7 cellular contexts compared by ENCODE assay signal in the genomic region with DNA sequence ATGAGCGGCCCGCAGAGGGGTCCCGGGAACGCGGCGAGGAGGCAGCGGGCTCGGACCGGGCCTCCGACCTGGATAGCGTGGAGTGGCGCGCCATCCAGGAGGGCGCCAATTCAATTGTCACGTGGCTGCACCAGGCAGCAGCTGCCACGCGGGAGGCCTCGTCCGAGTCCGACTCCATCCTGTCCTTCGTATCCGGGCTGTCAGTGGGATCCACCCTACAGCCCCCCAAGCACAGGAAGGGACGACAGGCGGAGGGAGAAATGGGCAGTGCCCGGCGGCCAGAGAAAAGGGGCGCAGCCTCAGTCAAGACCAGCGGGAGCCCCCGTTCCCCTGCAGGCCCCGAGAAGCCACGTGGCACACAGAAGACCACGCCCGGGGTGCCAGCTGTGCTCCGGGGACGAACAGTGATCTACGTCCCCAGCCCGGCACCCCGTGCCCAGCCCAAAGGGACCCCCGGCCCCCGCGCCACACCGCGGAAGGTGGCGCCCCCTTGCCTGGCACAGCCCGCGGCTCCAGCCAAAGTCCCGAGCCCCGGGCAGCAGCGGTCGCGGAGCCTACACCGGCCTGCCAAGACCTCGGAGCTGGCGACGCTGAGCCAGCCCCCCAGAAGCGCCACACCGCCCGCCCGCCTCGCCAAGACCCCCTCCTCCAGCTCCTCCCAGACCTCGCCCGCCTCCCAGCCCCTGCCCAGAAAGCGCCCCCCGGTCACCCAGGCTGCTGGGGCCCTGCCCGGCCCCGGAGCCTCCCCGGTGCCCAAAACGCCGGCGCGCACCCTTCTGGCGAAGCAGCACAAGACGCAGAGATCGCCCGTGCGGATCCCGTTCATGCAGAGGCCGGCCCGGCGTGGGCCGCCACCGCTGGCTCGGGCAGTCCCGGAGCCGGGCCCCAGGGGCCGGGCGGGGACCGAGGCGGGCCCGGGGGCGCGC. TPM values are rescaled to one million over a fixed set of nuclear protein-coding genes. Genes with fewer than 3 reads are reported as not detected.
DNase-seq lines count a peak whose midpoint lies in the region; ATAC-seq, FAIRE-seq and TF ChIP-seq lines count a peak whose summit lies in the region.
"Had no signal": no experiment of that assay in that cellular context is flagged by ENCODE, and none has a peak within 500 bp of the region (broad histone marks: within the 10 kb centered on the region; RNA-seq: fewer than 3 reads in every experiment).

No MANE protein-coding gene starts in this region.

- 13% methylated on average over 92 of the region's 92 CpGs for WGBS in HUES64
- WGBS in body of pancreas, 2 donors, result 3% methylated on average over 70 of the region's 92 CpGs; no CpG with 5 or more reads in 1 of the 2 donors
- 3 to 6% (median 5%) methylated on average over 45 to 92 of the region's 92 CpGs for WGBS in small intestine, 3 donors

- TF ChIP-seq POLR2A in body of pancreas (IDR thresholded peaks at IDR 0.05), result no peak

- no peak for TF ChIP-seq CTCF in body of pancreas (IDR thresholded peaks at IDR 0.05)

- no peak overlapping the region for H3K9ac ChIP-seq in HUES64 (ENCODE audit: low read depth, low read length)

- H3K4me1 ChIP-seq in HUES64 (ENCODE audit: insufficient read depth, low read length), result 0 out of 2 replicates have a peak, but pooled peaks cover 3% of the 10 kb centered on the region
- peaks cover 80% of the 10 kb centered on the region for H3K4me1 ChIP-seq in body of pancreas
- H3K4me1 ChIP-seq in small intestine (ENCODE audit: control insufficient read depth in 2 of 2, insufficient read depth in 1 of 2, low read depth in 1 of 2, low read length in 1 of 2), result peaks cover 8% of the 10 kb centered on the region in 2 donors

- FAIRE-seq in small intestine (lab: Jason Lieb, UNC), result no peak

- peak in 2 of 4 donors; percentile 45 to 48 for DNase-seq in body of pancreas
- DNase-seq in small intestine, result no peak
- no peak for DNase-seq in KG1 (lab: John Stamatoyannopoulos, UW)

- H3K27ac ChIP-seq in HUES64 (ENCODE audit: low read depth, low read length), result no peak overlapping the region
- H3K27ac ChIP-seq in body of pancreas, result no peak overlapping the region
- H3K27ac ChIP-seq in small intestine (ENCODE audit: low read depth in 1 of 2, low read length in 1 of 2), result no peak overlapping the region
- H3K27ac ChIP-seq: HL-60 had no signal

- peaks cover 97% of the 10 kb centered on the region for H3K27me3 ChIP-seq in HUES64 (ENCODE audit: insufficient read depth, low read length)
- peaks cover 0 to 60% of the 10 kb centered on the region in 2 donors for H3K27me3 ChIP-seq in body of pancreas
- peaks cover 33 to 41% of the 10 kb centered on the region in 2 donors for H3K27me3 ChIP-seq in small intestine (ENCODE audit: control insufficient read depth in 2 of 2, insufficient read depth in 2 of 2, low read length in 2 of 2)

- H3K4me3 ChIP-seq in HUES64 (ENCODE audit: low read length), result 0 out of 2 replicates have a peak overlapping the region, but pooled peaks have one; percentile 21
- no peak overlapping the region for H3K4me3 ChIP-seq in body of pancreas
- H3K4me3 ChIP-seq in small intestine (ENCODE audit: low read depth in 1 of 2, low read length in 2 of 2), result peak overlapping the region; percentile 2 to 43

- H3K36me3 ChIP-seq in HUES64 (ENCODE audit: insufficient read depth, low read length) (no peaks in the 10 kb centered on the region), body of pancreas (replicated peaks in 1 of 2; ENCODE audit: insufficient read depth in 1 of 2, low read depth in 2 of 2) (no peaks in the 10 kb centered on the region), small intestine (ENCODE audit: control insufficient read depth in 2 of 2, insufficient read depth in 2 of 2, low read length in 2 of 2) (no peaks in the 10 kb centered on the region)

- H3K9me3 ChIP-seq in HUES64 (ENCODE audit: insufficient read depth, low read depth, low read length) (no peaks in the 10 kb centered on the region), body of pancreas (no peaks in the 10 kb centered on the region), small intestine (ENCODE audit: control insufficient read depth, low read depth) (no peaks in the 10 kb centered on the region)

- ATAC-seq in body of pancreas (peak; percentile 16), GM21576 (IDR thresholded peaks at IDR 0.05; ENCODE audit: unreplicated experiment) (no peak), HG02642 (IDR thresholded peaks at IDR 0.05; ENCODE audit: poor library complexity, unreplicated experiment) (no peak)

- intact Hi-C loops in body of pancreas (cut with DNase I), result no loop called here

RNA-seq across cellular contexts. Expression of a gene that starts 10.5 kb away (rescaled TPM):
- polyA plus RNA-seq in HUES64 (2013, experiment 1 of 2), result 31.0 TPM
- 31.1 TPM for polyA plus RNA-seq in HUES64 (2013, experiment 2 of 2)
- 10 to 100 TPM; 26.7 to 31.4 TPM for total RNA-seq in body of pancreas
- polyA plus RNA-seq in small intestine, result 10 to 100 TPM; 44.6 to 62.1 (median 61.1) TPM

RNA-seq across cellular contexts. Expression of a gene that starts 18.6 kb away (rescaled TPM):
- 1.5 TPM for polyA plus RNA-seq in HUES64 (2013, experiment 1 of 2)
- polyA plus RNA-seq in HUES64 (2013, experiment 2 of 2), result 1.8 TPM
- total RNA-seq in body of pancreas, result under 1 TPM in 1 of 2 donors, not detected in 1; 0.26 TPM
- polyA plus RNA-seq in small intestine, result 1 to 10 TPM in 1 of 3 donors, under 1 TPM in 1, not detected in 1; 0.81 to 2.1 TPM

RNA-seq across cellular contexts. Expression of a gene that starts 21.6 kb away (rescaled TPM):
- 2.5 TPM for polyA plus RNA-seq in HUES64 (2013, experiment 1 of 2)
- polyA plus RNA-seq in HUES64 (2013, experiment 2 of 2), result 5.3 TPM
- 10 to 100 TPM in 1 of 2 donors, 1 to 10 TPM in 1; 5.2 to 10.9 TPM for total RNA-seq in body of pancreas
- polyA plus RNA-seq in small intestine, result 10 to 100 TPM in 2 of 3 donors, 1 to 10 TPM in 1; 5.1 to 13.0 (median 12.5) TPM

RNA-seq across cellular contexts. Expression of a gene that starts 22.4 kb away (rescaled TPM):
- polyA plus RNA-seq in HUES64 (2013, experiment 1 of 2), result 5.8 TPM
- polyA plus RNA-seq in HUES64 (2013, experiment 2 of 2), result 8.1 TPM
- 10 to 100 TPM in 1 of 2 donors, 1 to 10 TPM in 1; 6.9 to 16.6 TPM for total RNA-seq in body of pancreas
- 100 to 1,000 TPM; 167 to 363 (median 208) TPM for polyA plus RNA-seq in small intestine

RNA-seq across cellular contexts. Expression of a gene that starts 30.3 kb away (rescaled TPM):
- polyA plus RNA-seq in HUES64 (2013, experiment 1 of 2), result 1,974 TPM
- 1,812 TPM for polyA plus RNA-seq in HUES64 (2013, experiment 2 of 2)
- total RNA-seq in body of pancreas, result 1,000 to 10,000 TPM; 2,008 to 2,166 TPM
- polyA plus RNA-seq in small intestine, result 1,000 to 10,000 TPM; 2,441 to 3,547 (median 3,396) TPM

Comparison
In these comparisons a context has a peak if more than half of its experiments do, and no peak if none do; other contexts are left out.
1. H3K4me3 ChIP-seq: peak in HUES64 (single experiment) and small intestine (2 of 2); none in body of pancreas (0 of 2).